9 cellular contexts compared by ENCODE assay signal in the genomic region with DNA sequence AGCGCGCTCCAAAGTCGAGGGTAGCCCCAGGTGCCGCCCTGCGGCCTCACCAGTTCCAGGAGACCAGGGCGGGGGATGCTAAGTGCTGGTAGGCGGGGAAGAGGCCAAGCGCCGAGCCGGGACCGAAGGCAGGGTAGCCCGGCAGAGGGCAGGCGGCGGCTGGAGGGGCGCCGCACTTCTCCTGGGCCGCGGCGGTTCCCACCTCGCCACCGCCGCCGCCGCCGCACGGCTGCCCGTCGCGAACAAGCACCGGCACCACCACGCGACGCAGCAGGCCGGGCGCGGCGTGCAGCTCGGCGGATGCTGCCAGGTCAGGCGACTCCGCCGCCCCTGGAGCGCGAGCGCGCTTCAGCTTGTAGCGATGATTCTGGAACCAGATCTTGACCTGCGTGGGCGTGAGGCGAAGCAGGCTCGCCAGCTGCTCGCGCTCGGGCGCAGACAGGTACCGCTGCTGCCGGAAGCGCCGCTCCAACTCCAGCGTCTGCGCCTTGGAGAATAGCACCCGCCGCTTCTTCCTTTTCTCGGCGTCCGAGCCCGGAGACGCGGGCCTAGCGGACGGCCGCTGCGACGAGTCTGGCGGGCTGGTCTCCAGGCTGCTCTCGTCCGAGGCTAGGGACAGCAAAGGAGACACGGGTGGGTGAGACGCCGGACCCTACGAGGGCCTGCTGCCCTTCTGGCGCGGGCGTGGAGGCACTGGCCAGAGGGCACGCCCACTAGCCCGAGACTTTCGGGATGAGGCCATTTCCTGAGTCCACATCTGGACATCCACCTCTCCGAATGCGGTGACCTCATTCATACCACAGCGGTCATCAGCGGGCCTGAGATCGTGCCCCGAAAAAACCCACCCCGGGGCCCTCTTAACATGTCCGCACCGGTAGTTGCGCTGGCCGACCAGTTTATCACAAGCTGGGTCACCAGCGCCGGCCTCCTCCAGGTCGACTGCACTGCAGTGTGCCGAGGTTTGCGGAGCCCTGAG. TPM values are rescaled to one million over a fixed set of nuclear protein-coding genes. Genes with fewer than 3 reads are reported as not detected.
DNase-seq lines count a peak whose midpoint lies in the region; ATAC-seq and TF ChIP-seq lines count a peak whose summit lies in the region.
"Had no signal": no experiment of that assay in that cellular context is flagged by ENCODE, and none has a peak within 500 bp of the region (broad histone marks: within the 10 kb centered on the region; RNA-seq: fewer than 3 reads in every experiment).

No MANE protein-coding gene starts in this region.

- WGBS in prostate gland: 1% methylated on average over 68 of the region's 103 CpGs

- H3K9me3 ChIP-seq in Peyer's patch (peaks cover 0 to 4% (median 0%) of the 10 kb centered on the region in 4 donors), prostate gland (no peaks in the 10 kb centered on the region)

- intact Hi-C loops in prostate gland (cut with DNase I) (no loop called here), posterior vena cava (cut with DNase I) (no loop called here)

- no peaks in the 10 kb centered on the region for H3K36me3 ChIP-seq in Peyer's patch
- H3K36me3 ChIP-seq in prostate gland: no peaks in the 10 kb centered on the region

- H3K4me3 ChIP-seq in Peyer's patch (peak overlapping the region in 3 of 4 donors; percentile 3 to 46 (median 38)), foreskin fibroblast (ENCODE audit: low read depth in 1 of 2, low read length in 2 of 2) (peak overlapping the region; percentile 43 to 47), prostate gland (peak overlapping the region; percentile 33 to 40)

- TF ChIP-seq POLR2A in Peyer's patch (IDR thresholded peaks at IDR 0.05) (no peak), prostate gland (IDR thresholded peaks at IDR 0.05) (no peak)

- DNase-seq in stimulated activated CD4-positive, alpha-beta T cell treated with anti-CD3 and anti-CD28 coated beads, Interleukin-15, amount 100 ng/mL, for 24 hours: peak; percentile 41
- DNase-seq in stimulated activated CD4-positive, alpha-beta T cell treated with anti-CD3 and anti-CD28 coated beads, Interleukin-4, amount 100 ng/mL, for 1 hour: no peak
- no peak for DNase-seq in Peyer's patch
- peak; percentile 19 to 58 for DNase-seq in foreskin fibroblast
- DNase-seq in prostate gland (ENCODE audit: low spot score): peak; percentile 28
- no peak for DNase-seq in activated naive CD4-positive, alpha-beta T cell (lab: John Stamatoyannopoulos, UW)
- no peak for DNase-seq in posterior vena cava (ENCODE audit: low spot score)

- ATAC-seq in HG02973 (IDR thresholded peaks at IDR 0.05; ENCODE audit: unreplicated experiment): no peak

- H3K27me3 ChIP-seq in Peyer's patch (peaks cover 0 to 47% of the 10 kb centered on the region in 2 donors), prostate gland (replicated peaks; ENCODE audit: insufficient read depth) (peaks cover 17% of the 10 kb centered on the region)

- TF ChIP-seq CTCF in Peyer's patch (IDR thresholded peaks at IDR 0.05) (no peak), foreskin fibroblast (IDR thresholded peaks at IDR 0.05; ENCODE audit: low read depth, low read length) (no peak), prostate gland (IDR thresholded peaks at IDR 0.05) (no peak)

- H3K27ac ChIP-seq in Peyer's patch (no peak overlapping the region), prostate gland (no peak overlapping the region)

- H3K4me1 ChIP-seq in Peyer's patch (peaks cover 0 to 27% (median 0%) of the 10 kb centered on the region in 4 donors), prostate gland (replicated peaks) (no peaks in the 10 kb centered on the region)

RNA-seq across cellular contexts. Expression of a gene that starts 1.3 kb away (rescaled TPM):
- not detected for total RNA-seq in Peyer's patch
- 10 to 100 TPM in 1 of 2 donors, under 1 TPM in 1; 0.36 to 35.6 TPM for total RNA-seq in prostate gland
- not detected for total RNA-seq in posterior vena cava
- total RNA-seq: activated naive CD4-positive, alpha-beta T cell treated with anti-CD3 and anti-CD28 coated beads, Interleukin-2, amount 50 U/mL, for 72 hours had no signal

Comparison
In these comparisons a context has a peak if more than half of its experiments do, and no peak if none do; other contexts are left out.
1. DNase-seq: peak in stimulated activated CD4-positive, alpha-beta T cell treated with anti-CD3 and anti-CD28 coated beads, Interleukin-15, amount 100 ng/mL, for 24 hours (single experiment), foreskin fibroblast (2 of 2) and prostate gland (single experiment); none in stimulated activated CD4-positive, alpha-beta T cell treated with anti-CD3 and anti-CD28 coated beads, Interleukin-4, amount 100 ng/mL, for 1 hour (single experiment), Peyer's patch (0 of 3), activated naive CD4-positive, alpha-beta T cell (0 of 4) and posterior vena cava (single experiment).
2. Peak in every context shown above with its lines, with median percentiles within 50 percentile points of each other: H3K4me3 ChIP-seq.